In the genomic region with DNA sequence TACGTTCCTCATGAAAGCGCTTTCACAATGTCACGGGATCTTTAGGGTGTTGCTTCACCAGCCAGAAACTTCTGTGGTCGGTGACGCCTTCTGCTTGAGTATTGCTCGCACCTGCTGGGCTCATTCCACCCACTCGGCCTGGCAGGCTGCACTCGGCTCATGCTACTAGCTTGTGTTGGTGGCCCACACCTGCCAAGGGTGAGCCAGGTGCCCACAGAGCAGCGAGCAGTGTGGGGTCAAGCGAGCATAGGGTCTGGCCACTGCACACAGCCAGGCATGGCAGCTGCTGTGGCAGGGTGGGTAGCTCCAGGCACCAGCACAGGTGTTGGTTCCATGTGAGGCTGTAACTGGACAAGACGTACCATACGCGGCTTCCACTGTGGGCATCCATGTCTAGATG, we compare ENCODE assay signal across 21 cellular contexts.
"Had no signal": no experiment of that assay in that cellular context is flagged by ENCODE, and none has a peak within 500 bp of the region (broad histone marks: within the 10 kb centered on the region; RNA-seq: fewer than 3 reads in every experiment).

No MANE protein-coding gene starts in this region.

- H3K9me3 ChIP-seq: sigmoid colon, thoracic aorta had no signal

- DNase-seq: activated CD4-positive, alpha-beta memory T cell treated with anti-CD3 and anti-CD28 coated beads for 36 hours; activated CD4-positive, alpha-beta T cell treated with anti-CD3 and anti-CD28 coated beads for 4 hours; activated CD4-positive, CD25-positive, alpha-beta regulatory T cell; activated effector memory CD4-positive, alpha-beta T cell treated with Interleukin-2 at 50 U/mL for 16 hours; activated naive CD4-positive, alpha-beta T cell treated with anti-CD3 and anti-CD28 coated beads, Interleukin-2, amount 10 ng/mL, durations not matched to agents 7 days and 5 days; activated T-cell treated with anti-CD3 and anti-CD28 coated beads, Interleukin-2, amount 50 U/mL, for 72 hours; amygdala; heart right ventricle; left colon; mesenchymal stem cell; nephron progenitor cell; nucleus accumbens; sigmoid colon; stimulated activated CD4-positive, alpha-beta T cell treated with anti-CD3 and anti-CD28 coated beads, Interleukin-2, amount 100 ng/mL, for 48 hours; stimulated activated CD8-positive, alpha-beta memory T cell treated with anti-CD3 and anti-CD28 coated beads, Interleukin-4, amount 100 ng/mL, for 48 hours; stimulated activated naive CD4-positive, alpha-beta T cell; T-helper 17 cell had no signal

- H3K36me3 ChIP-seq: cardiac muscle cell, heart right ventricle, sigmoid colon, thoracic aorta had no signal

- H3K4me3 ChIP-seq: cardiac muscle cell, heart right ventricle, sigmoid colon, smooth muscle cell, thoracic aorta had no signal

- H3K27me3 ChIP-seq: cardiac muscle cell, heart right ventricle, sigmoid colon had no signal

- H3K4me1 ChIP-seq: heart right ventricle, sigmoid colon had no signal

- ATAC-seq: activated T-cell treated with anti-CD3 and anti-CD28 coated beads, Interleukin-2, amount 50 U/mL, for 72 hours; heart right ventricle; left colon; T-helper 17 cell had no signal

- H3K27ac ChIP-seq: cardiac muscle cell, epithelial cell of prostate, heart right ventricle, sigmoid colon, thoracic aorta had no signal
